In the genomic region with DNA sequence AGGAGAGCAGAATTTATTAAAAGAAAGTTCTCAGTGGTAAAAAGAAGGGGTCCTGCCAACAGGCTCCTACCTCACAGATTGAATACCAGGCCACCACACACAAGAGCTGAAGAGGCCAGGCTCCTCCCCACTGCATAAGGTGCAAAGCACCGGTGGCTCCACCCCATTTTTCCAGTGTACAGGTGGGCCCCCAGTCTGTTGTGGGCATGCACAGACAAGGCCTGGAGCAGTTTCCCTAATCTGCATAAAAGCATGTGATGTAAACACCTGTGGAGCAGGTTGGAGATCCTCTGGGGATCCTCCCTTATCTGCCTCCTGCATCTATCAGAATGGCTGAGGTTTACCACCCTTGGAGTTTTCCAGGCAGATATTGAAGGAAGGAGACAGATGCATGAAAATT, we compare ENCODE assay signal across 26 cellular contexts. TPM values are rescaled to one million over a fixed set of nuclear protein-coding genes. Genes with fewer than 3 reads are reported as not detected.
"Had no signal": no experiment of that assay in that cellular context is flagged by ENCODE, and none has a peak within 500 bp of the region (broad histone marks: within the 10 kb centered on the region; RNA-seq: fewer than 3 reads in every experiment).

No MANE protein-coding gene starts in this region.

- H3K27me3 Mint-ChIP-seq: activated naive CD4-positive, alpha-beta T cell treated with anti-CD3 and anti-CD28 coated beads, Interleukin-2, amount 10 ng/mL, durations not matched to agents 7 days and 5 days; activated naive CD8-positive, alpha-beta T cell treated with anti-CD3 and anti-CD28 coated beads, Interleukin-2, amount 10 ng/mL, durations not matched to agents 7 days and 5 days; naive thymus-derived CD4-positive, alpha-beta T cell; progenitor cell of endocrine pancreas had no signal

- H3K36me3 Mint-ChIP-seq: activated naive CD4-positive, alpha-beta T cell treated with anti-CD3 and anti-CD28 coated beads, Interleukin-2, amount 10 ng/mL, durations not matched to agents 7 days and 5 days; activated naive CD8-positive, alpha-beta T cell treated with anti-CD3 and anti-CD28 coated beads, Interleukin-2, amount 10 ng/mL, durations not matched to agents 7 days and 5 days; brain had no signal

- H3K9me3 Mint-ChIP-seq: activated T-helper 1 cell treated with anti-CD3 and anti-CD28 coated beads, Interleukin-12 subunit alpha, Interleukin-12 subunit beta, Interleukin-2, Interleukin-4 antibody, amounts not matched to agents 30 ng/mL and 10 ng/mL and 1 ng/mL, durations not matched to agents 14 hours and 24 hours and 36 hours had no signal

- ATAC-seq: naive thymus-derived CD4-positive, alpha-beta T cell; right lobe of liver; stimulated activated naive CD8-positive, alpha-beta T cell treated with anti-CD3 and anti-CD28 coated beads, Interleukin-15, Interleukin-2, amounts not matched to agents 100 U/mL and 50 U/mL, for 24 hours had no signal

- H3K4me3 Mint-ChIP-seq: activated naive CD4-positive, alpha-beta T cell treated with anti-CD3 and anti-CD28 coated beads, Interleukin-2, amount 10 ng/mL, durations not matched to agents 7 days and 5 days; activated naive CD8-positive, alpha-beta T cell treated with anti-CD3 and anti-CD28 coated beads, Interleukin-2, amount 10 ng/mL, durations not matched to agents 7 days and 5 days; activated T-helper 1 cell treated with anti-CD3 and anti-CD28 coated beads, Interleukin-12 subunit alpha, Interleukin-12 subunit beta, Interleukin-2, Interleukin-4 antibody, amounts not matched to agents 30 ng/mL and 10 ng/mL and 1 ng/mL, durations not matched to agents 14 hours and 24 hours and 36 hours; brain; naive thymus-derived CD4-positive, alpha-beta T cell had no signal

- H3K27ac Mint-ChIP-seq: activated naive CD4-positive, alpha-beta T cell treated with anti-CD3 and anti-CD28 coated beads, Interleukin-2, amount 10 ng/mL, durations not matched to agents 7 days and 5 days; activated naive CD8-positive, alpha-beta T cell treated with anti-CD3 and anti-CD28 coated beads, Interleukin-2, amount 10 ng/mL, durations not matched to agents 7 days and 5 days; activated T-helper 1 cell treated with anti-CD3 and anti-CD28 coated beads, Interleukin-12 subunit alpha, Interleukin-12 subunit beta, Interleukin-2, Interleukin-4 antibody, amounts not matched to agents 30 ng/mL and 10 ng/mL and 1 ng/mL, durations not matched to agents 14 hours and 24 hours and 36 hours; brain; naive thymus-derived CD4-positive, alpha-beta T cell; progenitor cell of endocrine pancreas had no signal

- DNase-seq: activated CD4-positive, alpha-beta T cell treated with anti-CD3 and anti-CD28 coated beads for 4 hours; activated CD4-positive, alpha-beta T cell treated with anti-CD3 and anti-CD28 coated beads, Interleukin-2, amount 50 U/mL, for 4 hours; activated effector memory CD4-positive, alpha-beta T cell treated with anti-CD3 and anti-CD28 coated beads, Interleukin-2, amount 50 U/mL, for 16 hours; activated naive CD4-positive, alpha-beta T cell treated with anti-CD3 and anti-CD28 coated beads, Interleukin-2, amount 10 ng/mL, durations not matched to agents 7 days and 5 days; activated naive CD8-positive, alpha-beta T cell treated with anti-CD3 and anti-CD28 coated beads, Interleukin-2, amount 10 ng/mL, durations not matched to agents 7 days and 5 days; activated T-cell treated with anti-CD3 and anti-CD28 coated beads, Interleukin-2, amount 50 U/mL, for 1 hour; dorsolateral prefrontal cortex; effector memory CD4-positive, alpha-beta T cell; erythroblast; head of caudate nucleus; hippocampal formation; kidney; midbrain; naive thymus-derived CD4-positive, alpha-beta T cell; ovary; right lobe of liver; stimulated activated CD4-positive, alpha-beta T cell treated with anti-CD3 and anti-CD28 coated beads, Interleukin-2, amount 100 ng/mL, for 48 hours; stimulated activated naive CD8-positive, alpha-beta T cell treated with anti-CD3 and anti-CD28 coated beads, Interleukin-15, Interleukin-2, amounts not matched to agents 100 U/mL and 50 U/mL, for 24 hours; uterus had no signal

- H3K27me3 ChIP-seq: ascending aorta, dorsolateral prefrontal cortex, ovary, right lobe of liver, uterus had no signal

- FAIRE-seq: kidney, TTC549 had no signal

- H3K4me1 Mint-ChIP-seq: activated naive CD4-positive, alpha-beta T cell treated with anti-CD3 and anti-CD28 coated beads, Interleukin-2, amount 10 ng/mL, durations not matched to agents 7 days and 5 days; activated naive CD8-positive, alpha-beta T cell treated with anti-CD3 and anti-CD28 coated beads, Interleukin-2, amount 10 ng/mL, durations not matched to agents 7 days and 5 days; naive thymus-derived CD4-positive, alpha-beta T cell had no signal

- H3K27ac ChIP-seq: ovary, right lobe of liver, uterus, VCaP had no signal

- H3K4me1 ChIP-seq: right lobe of liver had no signal

RNA-seq across cellular contexts. Expression of gene PDZRN4, which starts 45.7 kb away (rescaled TPM):
- total RNA-seq: activated naive CD8-positive, alpha-beta T cell treated with anti-CD3 and anti-CD28 coated beads, Interleukin-2, amount 10 ng/mL, durations not matched to agents 7 days and 5 days; activated T-helper 1 cell treated with anti-CD3 and anti-CD28 coated beads, Interleukin-12 subunit alpha, Interleukin-12 subunit beta, Interleukin-2, Interleukin-4 antibody, amounts not matched to agents 30 ng/mL and 10 ng/mL and 1 ng/mL, durations not matched to agents 14 hours and 24 hours and 36 hours; cardiac septum; naive thymus-derived CD4-positive, alpha-beta T cell had no signal
- polyA plus RNA-seq: naive thymus-derived CD4-positive, alpha-beta T cell had no signal
